ENCODE assay signal across 13 cellular contexts in the genomic region with DNA sequence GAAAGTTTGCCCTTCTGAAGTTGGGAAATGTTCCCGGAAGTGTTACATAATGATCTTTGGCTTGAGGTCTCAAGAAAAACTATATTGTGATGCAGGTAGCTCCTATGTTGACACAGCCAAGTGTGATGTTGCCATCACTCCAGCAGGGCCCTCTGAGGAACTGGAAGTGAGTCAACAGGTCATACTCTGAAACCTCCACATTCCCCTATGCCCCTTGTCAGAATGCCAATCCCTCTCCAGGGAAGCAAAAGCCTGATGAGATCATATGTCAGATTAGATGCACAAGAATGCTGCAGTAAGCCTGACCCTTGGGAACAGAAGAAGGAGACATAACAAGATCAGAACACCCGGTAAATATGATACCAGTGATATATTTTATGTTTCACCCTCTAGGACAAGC.
DNase-seq lines count a peak whose midpoint lies in the region; ATAC-seq and TF ChIP-seq lines count a peak whose summit lies in the region.
"Had no signal": no experiment of that assay in that cellular context is flagged by ENCODE, and none has a peak within 500 bp of the region (broad histone marks: within the 10 kb centered on the region; RNA-seq: fewer than 3 reads in every experiment).

No MANE protein-coding gene starts in this region.

- no peak overlapping the region for H2AFZ ChIP-seq in mammary epithelial cell (ENCODE audit: low read depth, low read length)

- ATAC-seq in HG03354 (IDR thresholded peaks at IDR 0.05; ENCODE audit: poor library complexity, severe bottlenecking, unreplicated experiment) = no peak
- ATAC-seq: natural killer cell treated with Interleukin-12 subunit alpha and Interleukin-12 subunit beta and Interleukin-15 and Interleukin-18, amount 100 ng/mL, for 72 hours; stimulated activated memory B cell treated with anti-CD40 and anti-IgM and Interleukin-4, amounts not matched to agents 10 μg/mL and 1 μg/mL and 100 μg/mL, for 72 hours had no signal

- peak overlapping the region; percentile 61 for H3K27ac ChIP-seq in mammary epithelial cell (ENCODE audit: insufficient read depth, low read depth, low read length)

- intact Hi-C loops in mammary epithelial cell (cut with micrococcal nuclease) = loop anchor here (1.0 kb wide), 1 partner anchor 26 kb away; no protein-coding TSS in a partner anchor

- peaks cover 12% of the 10 kb centered on the region for H3K4me1 ChIP-seq in mammary epithelial cell (ENCODE audit: insufficient read depth, low read length)

- no TSS peak for BruUV-seq in mammary epithelial cell (replicated peaks; lab: Mats Ljungman, UMichigan)

- 30% methylated on average over 2 of the region's 2 CpGs for WGBS in mammary epithelial cell (ENCODE audit: low coverage, missing lambda C conversion rate)

- H3K9ac ChIP-seq in mammary epithelial cell (ENCODE audit: insufficient read depth, low read length) = no peak overlapping the region

- dilution Hi-C loops in mammary epithelial cell (cut with HindIII; ENCODE audit: low sequenced_read_pairs) = no loop called here

- TF ChIP-seq CTCF in mammary epithelial cell (conservative IDR thresholded peaks at IDR 0.05 in 1 of 2, IDR thresholded peaks at IDR 0.05 in 1 of 2; ENCODE audit: extremely low read depth in 1 of 2, insufficient read depth in 1 of 2, low read depth in 1 of 2, low read length in 2 of 2) = no peak

- peak; percentile 74 to 81 for DNase-seq in AML-193 (lab: John Stamatoyannopoulos, UW)
- peak; percentile 77 for DNase-seq in LoVo (ENCODE audit: low spot score)
- peak; percentile 96 for DNase-seq in mammary epithelial cell
- DNase-seq in lung microvascular endothelial cell (ENCODE audit: low read depth in 2 of 2) = peak; percentile 27 to 97
- DNase-seq in cerebellar nuclear complex (lab: John Stamatoyannopoulos, UW) = no peak
- DNase-seq in nucleus accumbens (lab: John Stamatoyannopoulos, UW) = no peak
- DNase-seq in stimulated activated CD4-positive, alpha-beta T cell treated with anti-CD3 and anti-CD28 coated beads, Interleukin-4, amount 100 ng/mL, for 1 hour = no peak
- DNase-seq: activated B cell treated with CpG ODN at 0.5 μM for 24 hours, GDM1, MM.1S had no signal

- no peaks in the 10 kb centered on the region for H4K20me1 ChIP-seq in mammary epithelial cell (ENCODE audit: insufficient read depth, low read length)

- no peak overlapping the region for H3K4me3 ChIP-seq in mammary epithelial cell (replicated peaks in 1 of 3; ENCODE audit: insufficient read depth in 1 of 3, low read depth in 2 of 3, low read length in 3 of 3)

- H3K27me3 ChIP-seq in mammary epithelial cell (ENCODE audit: insufficient read depth, low read length) = no peaks in the 10 kb centered on the region

- in situ Hi-C loops in mammary epithelial cell (cut with MboI; ENCODE audit: low sequenced_read_pairs in 2 of 2) = loop anchor here (10.0 to 25.0 kb wide), 3 partner anchors 128 to 235 kb away; partner anchors contain the start of genes ITGA1 (in 1 of the 2) and PELO (in 1 of the 2)

- H3K4me2 ChIP-seq in mammary epithelial cell (ENCODE audit: insufficient read depth, low read depth, low read length) = no peak overlapping the region

- H3K36me3 ChIP-seq in mammary epithelial cell (ENCODE audit: insufficient read depth, low read length) = no peaks in the 10 kb centered on the region

- CTCF ChIA-PET in mammary epithelial cell (lab: Charles Lee; ENCODE audit: low non-redundant PET) = no interaction called here

- no peaks in the 10 kb centered on the region for H3K9me3 ChIP-seq in mammary epithelial cell (replicated peaks; ENCODE audit: insufficient read depth, low read length)

- H3K79me2 ChIP-seq in mammary epithelial cell (ENCODE audit: insufficient read depth, low read length) = no peaks in the 10 kb centered on the region

Comparison
In these comparisons a context has a peak if more than half of its experiments do, and no peak if none do; other contexts are left out.
1. DNase-seq: peak in AML-193 (2 of 2), LoVo (single experiment), mammary epithelial cell (single experiment) and lung microvascular endothelial cell (2 of 2); none in cerebellar nuclear complex (0 of 2), nucleus accumbens (0 of 56) and stimulated activated CD4-positive, alpha-beta T cell treated with anti-CD3 and anti-CD28 coated beads, Interleukin-4, amount 100 ng/mL, for 1 hour (single experiment).